In genomic region chr3:24519368-24520100, GRCh38 we compare ENCODE assay signal across 1 cellular context.
TF ChIP-seq lines count a peak whose summit lies in the region.

No MANE protein-coding gene starts in this region.

TF ChIP-seq in HepG2, 621 proteins besides CTCF, POLR2A, EP300 and RAD21 (continued from another document and continues in another):
- no peak for TF ChIP-seq FUBP1 (CRISPR knock-in tag; IDR thresholded peaks at IDR 0.05; ENCODE audit: borderline replicate concordance)
- TF ChIP-seq WIZ (CRISPR knock-in tag; IDR thresholded peaks at IDR 0.05), result no peak
- no peak for TF ChIP-seq ZNF446 (CRISPR knock-in tag; IDR thresholded peaks at IDR 0.05)
- no peak for TF ChIP-seq TAF1 (CRISPR knock-in tag; IDR thresholded peaks at IDR 0.05)
- no peak for TF ChIP-seq GATA4 (IDR thresholded peaks at IDR 0.05; ENCODE audit: borderline replicate concordance, low read depth)
- peak; percentile 90 to 92 for TF ChIP-seq MAFK (conservative IDR thresholded peaks at IDR 0.05 in 1 of 2, IDR thresholded peaks at IDR 0.05 in 1 of 2; ENCODE audit: low read length in 2 of 2)
- no peak for TF ChIP-seq ZFYVE20 (CRISPR knock-in tag; IDR thresholded peaks at IDR 0.05; ENCODE audit: borderline replicate concordance, low read depth)
- no peak for TF ChIP-seq DMAP1 (CRISPR knock-in tag; IDR thresholded peaks at IDR 0.05)
- peak; percentile 55 for TF ChIP-seq FOXP4 (CRISPR knock-in tag; IDR thresholded peaks at IDR 0.05)
- TF ChIP-seq ZNF598 (CRISPR knock-in tag; IDR thresholded peaks at IDR 0.05; ENCODE audit: borderline replicate concordance), result peak; percentile 40; the same call in 1 of the 2 replicates
- TF ChIP-seq ZBTB37 (CRISPR knock-in tag; IDR thresholded peaks at IDR 0.05), result no peak
- TF ChIP-seq ASH2L (IDR thresholded peaks at IDR 0.05; ENCODE audit: insufficient read length, low read depth, low read length), result peak; percentile 28
- no peak for TF ChIP-seq PRDM15 (CRISPR knock-in tag; IDR thresholded peaks at IDR 0.05)
- 0 out of 2 replicates have a peak, but pooled peaks have one; percentile 83 for TF ChIP-seq IRF1 (CRISPR knock-in tag; IDR thresholded peaks at IDR 0.05; ENCODE audit: low read depth)
- TF ChIP-seq HMG20A (CRISPR knock-in tag; IDR thresholded peaks at IDR 0.05; ENCODE audit: borderline replicate concordance), result no peak
- TF ChIP-seq CBX1 (IDR thresholded peaks at IDR 0.05; ENCODE audit: low read depth), result no peak
- no peak for TF ChIP-seq ZNF12 (CRISPR knock-in tag; IDR thresholded peaks at IDR 0.05)
- peak; percentile 16 for TF ChIP-seq SKI (IDR thresholded peaks at IDR 0.05; ENCODE audit: partially characterized antibody)
- TF ChIP-seq TBX2 (CRISPR knock-in tag; IDR thresholded peaks at IDR 0.05; ENCODE audit: borderline replicate concordance), result peak; percentile 54; the same call in 1 of the 2 replicates
- peak; percentile 36; the same call in 1 of the 2 replicates for TF ChIP-seq ZNF232 (CRISPR knock-in tag; IDR thresholded peaks at IDR 0.05; ENCODE audit: borderline replicate concordance)
- TF ChIP-seq GATAD2A (CRISPR knock-in tag; IDR thresholded peaks at IDR 0.05), result peak; percentile 55; the same call in 1 of the 2 replicates
- TF ChIP-seq ZNF740 (CRISPR knock-in tag; IDR thresholded peaks at IDR 0.05), result no peak
- 0 out of 2 replicates have a peak, but pooled peaks have one; percentile 42 for TF ChIP-seq ZNF510 (CRISPR knock-in tag; IDR thresholded peaks at IDR 0.05; ENCODE audit: low read depth)
- TF ChIP-seq SMARCE1 (IDR thresholded peaks at IDR 0.05; ENCODE audit: borderline replicate concordance), result no peak
- no peak for TF ChIP-seq MZF1 (CRISPR knock-in tag; IDR thresholded peaks at IDR 0.05; ENCODE audit: borderline replicate concordance)
- no peak for TF ChIP-seq ZNF570 (CRISPR knock-in tag; IDR thresholded peaks at IDR 0.05; ENCODE audit: borderline replicate concordance)
- TF ChIP-seq ZFX (CRISPR knock-in tag; IDR thresholded peaks at IDR 0.05; ENCODE audit: low read depth), result peak; percentile 5; the same call in 1 of the 2 replicates
- TF ChIP-seq SUZ12 (IDR thresholded peaks at IDR 0.05; ENCODE audit: low read depth, low read length), result no peak
- TF ChIP-seq DRAP1 (CRISPR knock-in tag; IDR thresholded peaks at IDR 0.05), result no peak
- no peak for TF ChIP-seq ZNF292 (CRISPR knock-in tag; IDR thresholded peaks at IDR 0.05; ENCODE audit: borderline replicate concordance, low read depth)
- TF ChIP-seq SAP130 (CRISPR knock-in tag; IDR thresholded peaks at IDR 0.05; ENCODE audit: low read depth), result peak; percentile 47
- no peak for TF ChIP-seq ZNF430 (CRISPR knock-in tag; IDR thresholded peaks at IDR 0.05)
- peak; percentile 56 for TF ChIP-seq BCL6 (CRISPR knock-in tag; IDR thresholded peaks at IDR 0.05)
- no peak for TF ChIP-seq SP1 (IDR thresholded peaks at IDR 0.05)
- TF ChIP-seq SP1 (CRISPR knock-in tag; IDR thresholded peaks at IDR 0.05), result no peak
- no peak for TF ChIP-seq DMTF1 (CRISPR knock-in tag; IDR thresholded peaks at IDR 0.05)
- no peak for TF ChIP-seq NFRKB (IDR thresholded peaks at IDR 0.05)
- no peak for TF ChIP-seq ZMAT5 (CRISPR knock-in tag; IDR thresholded peaks at IDR 0.05; ENCODE audit: borderline replicate concordance, low read depth)
- no peak for TF ChIP-seq ZNF549 (CRISPR knock-in tag; IDR thresholded peaks at IDR 0.05)
- TF ChIP-seq PBX3 (CRISPR knock-in tag; IDR thresholded peaks at IDR 0.05; ENCODE audit: borderline replicate concordance), result no peak
- no peak for TF ChIP-seq ZBTB4 (CRISPR knock-in tag; IDR thresholded peaks at IDR 0.05; ENCODE audit: borderline replicate concordance)
- TF ChIP-seq KDM2A (CRISPR knock-in tag; IDR thresholded peaks at IDR 0.05; ENCODE audit: borderline replicate concordance, low read depth), result no peak
- TF ChIP-seq ZFP1 (CRISPR knock-in tag; IDR thresholded peaks at IDR 0.05), result no peak
- no peak for TF ChIP-seq NR0B2 (CRISPR knock-in tag; IDR thresholded peaks at IDR 0.05)
